1 cellular context compared by ENCODE assay signal in genomic region chr11:63888170-63889086, GRCh38.
A peak's percentile ranks its signal among the peaks of the same experiment; 100 is the strongest.
TF ChIP-seq lines count a peak whose summit lies in the region.

No MANE protein-coding gene starts in this region.

TF ChIP-seq in HepG2, 621 proteins besides CTCF, POLR2A, EP300 and RAD21 (continued from another document and continues in another):
- TF ChIP-seq ZXDC (CRISPR knock-in tag; IDR thresholded peaks at IDR 0.05) (no peak), ZNF224 (CRISPR knock-in tag; IDR thresholded peaks at IDR 0.05) (no peak), THAP7 (CRISPR knock-in tag; IDR thresholded peaks at IDR 0.05) (no peak), RBAK (CRISPR knock-in tag; IDR thresholded peaks at IDR 0.05) (no peak), GATAD2A (CRISPR knock-in tag; IDR thresholded peaks at IDR 0.05) (peak; percentile 61), ZNF446 (CRISPR knock-in tag; IDR thresholded peaks at IDR 0.05) (0 out of 2 replicates have a peak, but pooled peaks have one; percentile 53), MLLT10 (CRISPR knock-in tag; IDR thresholded peaks at IDR 0.05) (no peak), ZHX1 (CRISPR knock-in tag; IDR thresholded peaks at IDR 0.05; ENCODE audit: low read depth) (0 out of 2 replicates have a peak, but pooled peaks have one; percentile 36), ZNF598 (CRISPR knock-in tag; IDR thresholded peaks at IDR 0.05; ENCODE audit: borderline replicate concordance) (peak; percentile 39; the same call in 1 of the 2 replicates), MED13 (CRISPR knock-in tag; IDR thresholded peaks at IDR 0.05) (no peak), SAP130 (CRISPR knock-in tag; IDR thresholded peaks at IDR 0.05; ENCODE audit: low read depth) (peak; percentile 89), ZSCAN25 (CRISPR knock-in tag; IDR thresholded peaks at IDR 0.05) (peak; percentile 86), CCDC6 (CRISPR knock-in tag; IDR thresholded peaks at IDR 0.05) (peak; percentile 18; the same call in 1 of the 2 replicates), KMT2A (CRISPR knock-in tag; IDR thresholded peaks at IDR 0.05) (peak; percentile 64; the same call in 1 of the 2 replicates), HMGXB3 (CRISPR knock-in tag; IDR thresholded peaks at IDR 0.05; ENCODE audit: borderline replicate concordance) (peak; percentile 53; the same call in 1 of the 2 replicates), CEBPG (CRISPR knock-in tag; IDR thresholded peaks at IDR 0.05) (peak; percentile 78), ZNF556 (CRISPR knock-in tag; IDR thresholded peaks at IDR 0.05; ENCODE audit: borderline replicate concordance) (no peak), ZMYM4 (CRISPR knock-in tag; IDR thresholded peaks at IDR 0.05) (peak; percentile 50; the same call in 1 of the 2 replicates), POLR2AphosphoS5 (IDR thresholded peaks at IDR 0.05; ENCODE audit: low read depth, low read length) (peak; percentile 71), HNRNPL (IDR thresholded peaks at IDR 0.05; ENCODE audit: low read depth, low read length) (0 out of 2 replicates have a peak, but pooled peaks have one; percentile 37), ZNF652 (CRISPR knock-in tag; IDR thresholded peaks at IDR 0.05; ENCODE audit: borderline replicate concordance, low read depth) (peak; percentile 78), HMG20B (CRISPR knock-in tag; conservative IDR thresholded peaks at IDR 0.05) (0 out of 2 replicates have a peak, but pooled peaks have one; percentile 32), NRL (CRISPR knock-in tag; IDR thresholded peaks at IDR 0.05; ENCODE audit: borderline replicate concordance) (0 out of 2 replicates have a peak, but pooled peaks have one; percentile 39), ZFP91 (CRISPR knock-in tag; IDR thresholded peaks at IDR 0.05; ENCODE audit: borderline replicate concordance) (peak; percentile 68; the same call in 1 of the 2 replicates), SCMH1 (CRISPR knock-in tag; IDR thresholded peaks at IDR 0.05; ENCODE audit: borderline replicate concordance) (no peak), NONO (IDR thresholded peaks at IDR 0.05) (no peak), NONO (CRISPR knock-in tag; conservative IDR thresholded peaks at IDR 0.05) (peak; percentile 85), SRSF1 (optimal IDR thresholded peaks at IDR 0.05; ENCODE audit: low read depth, low read length) (peak; percentile 88), HNF4A (CRISPR knock-in tag; IDR thresholded peaks at IDR 0.05) (peak; percentile 86), SOX6 (IDR thresholded peaks at IDR 0.05) (no peak), SOX6 (CRISPR knock-in tag; IDR thresholded peaks at IDR 0.05) (peak; percentile 61)
- TF ChIP-seq, protein P1, sequence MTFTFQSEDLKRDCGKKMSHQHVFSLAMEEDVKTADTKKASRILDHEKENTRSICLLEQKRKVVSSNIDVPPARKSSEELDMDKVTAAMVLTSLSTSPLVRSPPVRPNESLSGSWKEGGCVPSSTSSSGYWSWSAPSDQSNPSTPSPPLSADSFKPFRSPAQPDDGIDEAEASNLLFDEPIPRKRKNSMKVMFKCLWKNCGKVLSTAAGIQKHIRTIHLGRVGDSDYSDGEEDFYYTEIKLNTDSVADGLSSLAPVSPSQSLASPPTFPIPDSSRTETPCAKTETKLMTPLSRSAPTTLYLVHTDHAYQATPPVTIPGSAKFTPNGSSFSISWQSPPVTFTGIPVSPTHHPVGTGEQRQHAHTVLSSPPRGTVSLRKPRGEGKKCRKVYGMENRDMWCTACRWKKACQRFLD (CRISPR knock-in tag; IDR thresholded peaks at IDR 0.05; ENCODE audit: borderline replicate concordance): no peak
- TF ChIP-seq, protein P2, sequence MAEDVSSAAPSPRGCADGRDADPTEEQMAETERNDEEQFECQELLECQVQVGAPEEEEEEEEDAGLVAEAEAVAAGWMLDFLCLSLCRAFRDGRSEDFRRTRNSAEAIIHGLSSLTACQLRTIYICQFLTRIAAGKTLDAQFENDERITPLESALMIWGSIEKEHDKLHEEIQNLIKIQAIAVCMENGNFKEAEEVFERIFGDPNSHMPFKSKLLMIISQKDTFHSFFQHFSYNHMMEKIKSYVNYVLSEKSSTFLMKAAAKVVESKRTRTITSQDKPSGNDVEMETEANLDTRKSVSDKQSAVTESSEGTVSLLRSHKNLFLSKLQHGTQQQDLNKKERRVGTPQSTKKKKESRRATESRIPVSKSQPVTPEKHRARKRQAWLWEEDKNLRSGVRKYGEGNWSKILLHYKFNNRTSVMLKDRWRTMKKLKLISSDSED (CRISPR knock-in tag; IDR thresholded peaks at IDR 0.05): no peak
- TF ChIP-seq, protein P3, sequence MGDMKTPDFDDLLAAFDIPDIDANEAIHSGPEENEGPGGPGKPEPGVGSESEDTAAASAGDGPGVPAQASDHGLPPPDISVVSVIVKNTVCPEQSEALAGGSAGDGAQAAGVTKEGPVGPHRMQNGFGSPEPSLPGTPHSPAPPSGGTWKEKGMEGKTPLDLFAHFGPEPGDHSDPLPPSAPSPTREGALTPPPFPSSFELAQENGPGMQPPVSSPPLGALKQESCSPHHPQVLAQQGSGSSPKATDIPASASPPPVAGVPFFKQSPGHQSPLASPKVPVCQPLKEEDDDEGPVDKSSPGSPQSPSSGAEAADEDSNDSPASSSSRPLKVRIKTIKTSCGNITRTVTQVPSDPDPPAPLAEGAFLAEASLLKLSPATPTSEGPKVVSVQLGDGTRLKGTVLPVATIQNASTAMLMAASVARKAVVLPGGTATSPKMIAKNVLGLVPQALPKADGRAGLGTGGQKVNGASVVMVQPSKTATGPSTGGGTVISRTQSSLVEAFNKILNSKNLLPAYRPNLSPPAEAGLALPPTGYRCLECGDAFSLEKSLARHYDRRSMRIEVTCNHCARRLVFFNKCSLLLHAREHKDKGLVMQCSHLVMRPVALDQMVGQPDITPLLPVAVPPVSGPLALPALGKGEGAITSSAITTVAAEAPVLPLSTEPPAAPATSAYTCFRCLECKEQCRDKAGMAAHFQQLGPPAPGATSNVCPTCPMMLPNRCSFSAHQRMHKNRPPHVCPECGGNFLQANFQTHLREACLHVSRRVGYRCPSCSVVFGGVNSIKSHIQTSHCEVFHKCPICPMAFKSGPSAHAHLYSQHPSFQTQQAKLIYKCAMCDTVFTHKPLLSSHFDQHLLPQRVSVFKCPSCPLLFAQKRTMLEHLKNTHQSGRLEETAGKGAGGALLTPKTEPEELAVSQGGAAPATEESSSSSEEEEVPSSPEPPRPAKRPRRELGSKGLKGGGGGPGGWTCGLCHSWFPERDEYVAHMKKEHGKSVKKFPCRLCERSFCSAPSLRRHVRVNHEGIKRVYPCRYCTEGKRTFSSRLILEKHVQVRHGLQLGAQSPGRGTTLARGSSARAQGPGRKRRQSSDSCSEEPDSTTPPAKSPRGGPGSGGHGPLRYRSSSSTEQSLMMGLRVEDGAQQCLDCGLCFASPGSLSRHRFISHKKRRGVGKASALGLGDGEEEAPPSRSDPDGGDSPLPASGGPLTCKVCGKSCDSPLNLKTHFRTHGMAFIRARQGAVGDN (CRISPR knock-in tag; IDR thresholded peaks at IDR 0.05): peak; percentile 93
- TF ChIP-seq, protein P4, sequence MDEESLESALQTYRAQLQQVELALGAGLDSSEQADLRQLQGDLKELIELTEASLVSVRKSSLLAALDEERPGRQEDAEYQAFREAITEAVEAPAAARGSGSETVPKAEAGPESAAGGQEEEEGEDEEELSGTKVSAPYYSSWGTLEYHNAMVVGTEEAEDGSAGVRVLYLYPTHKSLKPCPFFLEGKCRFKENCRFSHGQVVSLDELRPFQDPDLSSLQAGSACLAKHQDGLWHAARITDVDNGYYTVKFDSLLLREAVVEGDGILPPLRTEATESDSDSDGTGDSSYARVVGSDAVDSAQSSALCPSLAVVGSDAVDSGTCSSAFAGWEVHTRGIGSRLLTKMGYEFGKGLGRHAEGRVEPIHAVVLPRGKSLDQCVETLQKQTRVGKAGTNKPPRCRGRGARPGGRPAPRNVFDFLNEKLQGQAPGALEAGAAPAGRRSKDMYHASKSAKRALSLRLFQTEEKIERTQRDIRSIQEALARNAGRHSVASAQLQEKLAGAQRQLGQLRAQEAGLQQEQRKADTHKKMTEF (CRISPR knock-in tag; IDR thresholded peaks at IDR 0.05): peak; percentile 60; the same call in 1 of the 2 replicates
- TF ChIP-seq, protein P5, sequence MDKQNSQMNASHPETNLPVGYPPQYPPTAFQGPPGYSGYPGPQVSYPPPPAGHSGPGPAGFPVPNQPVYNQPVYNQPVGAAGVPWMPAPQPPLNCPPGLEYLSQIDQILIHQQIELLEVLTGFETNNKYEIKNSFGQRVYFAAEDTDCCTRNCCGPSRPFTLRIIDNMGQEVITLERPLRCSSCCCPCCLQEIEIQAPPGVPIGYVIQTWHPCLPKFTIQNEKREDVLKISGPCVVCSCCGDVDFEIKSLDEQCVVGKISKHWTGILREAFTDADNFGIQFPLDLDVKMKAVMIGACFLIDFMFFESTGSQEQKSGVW (CRISPR knock-in tag; IDR thresholded peaks at IDR 0.05; ENCODE audit: borderline replicate concordance): no peak
- TF ChIP-seq, protein P6, sequence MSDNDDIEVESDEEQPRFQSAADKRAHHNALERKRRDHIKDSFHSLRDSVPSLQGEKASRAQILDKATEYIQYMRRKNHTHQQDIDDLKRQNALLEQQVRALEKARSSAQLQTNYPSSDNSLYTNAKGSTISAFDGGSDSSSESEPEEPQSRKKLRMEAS (IDR thresholded peaks at IDR 0.05): peak; percentile 91
